In genomic region chr22:42931421-42932196, GRCh38 we compare ENCODE assay signal across 9 cellular contexts.
DNase-seq lines count a peak whose midpoint lies in the region; ATAC-seq, FAIRE-seq and TF ChIP-seq lines count a peak whose summit lies in the region.
"Had no signal": no experiment of that assay in that cellular context is flagged by ENCODE, and none has a peak within 500 bp of the region (broad histone marks: within the 10 kb centered on the region; RNA-seq: fewer than 3 reads in every experiment).

No MANE protein-coding gene starts in this region.

- TF ChIP-seq POLR2A in GM12891 (IDR thresholded peaks at IDR 0.05; ENCODE audit: low read depth, low read length), result no peak; the same call in 1 of the 2 replicates

- no peak for FAIRE-seq in GM12891 (lab: Jason Lieb, UNC)

- no peak for TF ChIP-seq CTCF in ascending aorta (IDR thresholded peaks at IDR 0.05)

- H3K4me3 ChIP-seq in ascending aorta (peak overlapping the region in 1 of 2 donors; percentile 8), muscle layer of duodenum (ENCODE audit: low read depth in 1 of 2, low read length in 2 of 2) (peak overlapping the region in 1 of 2 donors; percentile 43)

- peak overlapping the region; percentile 92 to 94 for H3K27ac ChIP-seq in ascending aorta
- peak overlapping the region; percentile 98 for H3K27ac ChIP-seq in muscle layer of duodenum (ENCODE audit: low read length)
- H3K27ac ChIP-seq: KMS-11 had no signal

- H3K36me3 ChIP-seq in ascending aorta (no peaks in the 10 kb centered on the region), muscle layer of duodenum (ENCODE audit: control insufficient read depth in 1 of 2, insufficient read depth in 2 of 2, low read length in 2 of 2) (peaks cover 0 to 6% of the 10 kb centered on the region in 2 donors)

- peak; percentile 52 for ATAC-seq in HG02870 (IDR thresholded peaks at IDR 0.05; ENCODE audit: unreplicated experiment)

- H3K9me3 ChIP-seq in ascending aorta (no peaks in the 10 kb centered on the region), muscle layer of duodenum (ENCODE audit: control insufficient read depth in 1 of 2, low read length in 2 of 2) (no peaks in the 10 kb centered on the region)

- DNase-seq in GM12891 (ENCODE audit: insufficient read length, low spot score) (no peak), ascending aorta (ENCODE audit: low spot score in 2 of 2) (peak in 1 of 2 donors; percentile 58), putamen (ENCODE audit: low spot score) (no peak), dermis blood vessel endothelial cell (no peak), epidermal melanocyte (ENCODE audit: insufficient read length, low spot score) (no peak), NCI-H510A (lab: John Stamatoyannopoulos, UW) (no peak)

- H3K27me3 ChIP-seq in ascending aorta (no peaks in the 10 kb centered on the region), muscle layer of duodenum (ENCODE audit: low read depth, low read length) (no peaks in the 10 kb centered on the region)

- H3K4me1 ChIP-seq in ascending aorta (peaks cover 57 to 96% of the 10 kb centered on the region in 2 donors), muscle layer of duodenum (ENCODE audit: control insufficient read depth in 1 of 2, insufficient read depth in 2 of 2, low read length in 2 of 2) (peaks cover 56 to 65% of the 10 kb centered on the region in 2 donors)

- intact Hi-C loops in ascending aorta (cut with DNase I), result loop anchor here (10.0 kb wide), 1 partner anchor 247 kb away; no protein-coding TSS in a partner anchor

TF ChIP-seq in GM12891, 5 proteins besides CTCF, POLR2A, EP300 and RAD21:
- TF ChIP-seq POLR2AphosphoS5 (IDR thresholded peaks at IDR 0.05; ENCODE audit: low read depth, low read length) (peak; percentile 85; the same call in 1 of the 2 replicates), PAX5 (IDR thresholded peaks at IDR 0.05; ENCODE audit: insufficient read depth, low read length, severe bottlenecking) (peak; percentile 7), TAF1 (IDR thresholded peaks at IDR 0.05; ENCODE audit: low read depth, low read length) (no peak; the same call in 1 of the 2 replicates), SPI1 (IDR thresholded peaks at IDR 0.05; ENCODE audit: low read depth, low read length) (peak; percentile 98), POU2F2 (IDR thresholded peaks at IDR 0.05; ENCODE audit: low read depth, low read length) (peak; percentile 62; the same call in 1 of the 2 replicates)
TF ChIP-seq in GM12891: peak in this region for 4.
